Comparison of ENCODE assay signal across 8 cellular contexts in genomic region chr4:55545133-55545532, GRCh38. TPM values are rescaled to one million over a fixed set of nuclear protein-coding genes. Genes with fewer than 3 reads are reported as not detected.
DNase-seq lines count a peak whose midpoint lies in the region; ATAC-seq and TF ChIP-seq lines count a peak whose summit lies in the region.

No MANE protein-coding gene starts in this region.

- TF ChIP-seq CTCF in AG04449 (IDR thresholded peaks at IDR 0.05; ENCODE audit: insufficient read depth, low read length, missing control alignments) = no peak
- TF ChIP-seq CTCF in HEK293 (tag by site-specific recombination; IDR thresholded peaks at IDR 0.05) = no peak
- no peak for TF ChIP-seq CTCF in activated B cell treated with CpG ODN at 0.5 μM for 24 hours (IDR thresholded peaks at IDR 0.05)
- TF ChIP-seq CTCF in stomach (IDR thresholded peaks at IDR 0.05) = no peak

- intact Hi-C loops in activated B cell treated with CpG ODN at 0.5 μM for 24 hours (cut with micrococcal nuclease) = loop anchor here (2.0 to 10.0 kb wide), 4 partner anchors 90 to 1362 kb away; partner anchors contain the start of genes AASDH, NMU and REST
- intact Hi-C loops in stomach (cut with DNase I; ENCODE audit: low total_unique reads) = no loop called here

- 2 to 5% (median 2%) methylated on average over 7 of the region's 7 CpGs for WGBS in stomach, 5 donors

- peaks cover 0 to 3% of the 10 kb centered on the region in 2 experiments; a peak in 1 of 3 replicates for H3K36me3 ChIP-seq in HEK293 (ENCODE audit: control insufficient read depth in 2 of 2, insufficient read depth in 1 of 2, low read length in 2 of 2)
- peaks cover 0 to 4% (median 0%) of the 10 kb centered on the region in 4 donors for H3K36me3 ChIP-seq in stomach

- peaks cover 2% of the 10 kb centered on the region for H3K36me3 Mint-ChIP-seq in activated B cell treated with CpG ODN at 0.5 μM for 24 hours (ENCODE audit: low read depth)

- H3K9me3 ChIP-seq in HEK293 (ENCODE audit: control insufficient read depth, insufficient read depth, low read depth, low read length) (no peaks in the 10 kb centered on the region), stomach (no peaks in the 10 kb centered on the region)

- H3K4me1 ChIP-seq in HEK293 (ENCODE audit: control insufficient read depth, insufficient read depth, low read length) = no peaks in the 10 kb centered on the region
- H3K4me1 ChIP-seq in stomach = peaks cover 15 to 38% (median 24%) of the 10 kb centered on the region in 4 donors

- H3K9me3 Mint-ChIP-seq in activated B cell treated with CpG ODN at 0.5 μM for 24 hours = no peaks in the 10 kb centered on the region

- TF ChIP-seq POLR2A in stomach (IDR thresholded peaks at IDR 0.05) = no peak

- CTCF ChIA-PET in AG04449 (lab: Yijun Ruan, JAX) (interaction anchor here (1.1 to 2.3 kb wide), 9 partner anchors 9 to 135 kb away, joined by 3 to 11 read pairs (median 4); no protein-coding TSS in a partner anchor), HEK293 (lab: Yijun Ruan, JAX) (interaction anchor here (0.6 to 0.7 kb wide), 3 partner anchors 56 to 442 kb away, joined by 3 read pairs; no protein-coding TSS in a partner anchor), activated B cell treated with CpG ODN at 0.5 μM for 24 hours (lab: Charles Lee) (interaction anchor here (0.7 to 1.3 kb wide), 4 partner anchors 9 to 150 kb away, joined by 3 read pairs; no protein-coding TSS in a partner anchor)

- peak overlapping the region; percentile 88 for H3K27ac Mint-ChIP-seq in activated B cell treated with CpG ODN at 0.5 μM for 24 hours

- no peaks in the 10 kb centered on the region for H3K27me3 ChIP-seq in stomach

- no peaks in the 10 kb centered on the region for H3K27me3 Mint-ChIP-seq in activated B cell treated with CpG ODN at 0.5 μM for 24 hours

- DNase-seq in AG04449 (ENCODE audit: low read depth, low spot score) = no peak
- DNase-seq in activated B cell treated with CpG ODN at 0.5 μM for 24 hours = no peak
- DNase-seq in stomach = no peak
- DNase-seq in cerebellum (ENCODE audit: low spot score) = no peak
- DNase-seq in MV-4-11 (lab: John Stamatoyannopoulos, UW) = no peak

- H3K27ac ChIP-seq in HEK293 (ENCODE audit: extremely low read depth, low read depth, low read length) (peak overlapping the region; percentile 84), stomach (peak overlapping the region in 4 of 5 donors; percentile 98 to 100 (median 99))

- H3K4me1 Mint-ChIP-seq in activated B cell treated with CpG ODN at 0.5 μM for 24 hours = peaks cover 29% of the 10 kb centered on the region

- no peak for TF ChIP-seq EP300 in stomach (IDR thresholded peaks at IDR 0.05)

- peak overlapping the region; percentile 92 for H3K4me3 Mint-ChIP-seq in activated B cell treated with CpG ODN at 0.5 μM for 24 hours

- ATAC-seq in activated B cell treated with CpG ODN at 0.5 μM for 24 hours (ENCODE audit: low read depth) = no peak
- ATAC-seq in HG03460 (IDR thresholded peaks at IDR 0.05; ENCODE audit: unreplicated experiment) = no peak

- H3K4me3 ChIP-seq in AG04449 (ENCODE audit: low read depth, low read length) (peak overlapping the region; percentile 77), HEK293 (ENCODE audit: low read depth, low read length) (peak overlapping the region; percentile 66), iPS-11a (ENCODE audit: low read depth, low read length) (peak overlapping the region; percentile 79), stomach (peak overlapping the region; percentile 88 to 99 (median 94))

- POLR2A ChIA-PET in AG04449 (lab: Yijun Ruan, JAX) (interaction anchor here (1.1 to 3.5 kb wide), 3 partner anchors 99 to 200 kb away, joined by 4 to 17 read pairs (median 10); partner anchors contain the start of gene SRD5A3), HEK293 (lab: Yijun Ruan, JAX) (interaction anchor here (0.7 to 2.4 kb wide), 4 partner anchors 90 to 205 kb away, joined by 3 to 14 read pairs (median 8); partner anchors contain the start of gene TMEM165), activated B cell treated with CpG ODN at 0.5 μM for 24 hours (lab: Charles Lee) (interaction anchor here (1.2 to 2.5 kb wide), 7 partner anchors 9 to 1432 kb away, joined by 3 to 35 read pairs (median 7); partner anchors contain the start of genes CEP135, NOA1, SRD5A3 and TMEM165)

TF ChIP-seq in HEK293, 187 proteins besides CTCF, POLR2A, EP300 and RAD21 (continues in another document):
- TF ChIP-seq ZNF140 (tag by site-specific recombination; IDR thresholded peaks at IDR 0.05) = no peak
- no peak for TF ChIP-seq MYNN (tag by site-specific recombination; IDR thresholded peaks at IDR 0.05; ENCODE audit: borderline replicate concordance)
- TF ChIP-seq ZBTB20 (tag by site-specific recombination; IDR thresholded peaks at IDR 0.05) = no peak
- TF ChIP-seq KLF1 (tag by site-specific recombination; IDR thresholded peaks at IDR 0.05) = no peak
- no peak for TF ChIP-seq ZNF785 (tag by site-specific recombination; IDR thresholded peaks at IDR 0.05)
- TF ChIP-seq, protein P1, sequence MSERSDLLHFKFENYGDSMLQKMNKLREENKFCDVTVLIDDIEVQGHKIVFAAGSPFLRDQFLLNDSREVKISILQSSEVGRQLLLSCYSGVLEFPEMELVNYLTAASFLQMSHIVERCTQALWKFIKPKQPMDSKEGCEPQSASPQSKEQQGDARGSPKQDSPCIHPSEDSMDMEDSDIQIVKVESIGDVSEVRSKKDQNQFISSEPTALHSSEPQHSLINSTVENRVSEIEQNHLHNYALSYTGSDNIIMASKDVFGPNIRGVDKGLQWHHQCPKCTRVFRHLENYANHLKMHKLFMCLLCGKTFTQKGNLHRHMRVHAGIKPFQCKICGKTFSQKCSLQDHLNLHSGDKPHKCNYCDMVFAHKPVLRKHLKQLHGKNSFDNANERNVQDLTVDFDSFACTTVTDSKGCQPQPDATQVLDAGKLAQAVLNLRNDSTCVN (tag by site-specific recombination; optimal IDR thresholded peaks at IDR 0.05) = no peak
- no peak for TF ChIP-seq GLI2 (tag by site-specific recombination; IDR thresholded peaks at IDR 0.05; ENCODE audit: borderline replicate concordance, low read depth)
- no peak for TF ChIP-seq ZNF175 (tag by site-specific recombination; IDR thresholded peaks at IDR 0.05)
- no peak for TF ChIP-seq ZNF768 (tag by site-specific recombination; IDR thresholded peaks at IDR 0.05)
- peak; percentile 27; the same call in 1 of the 2 replicates for TF ChIP-seq IKZF3 (tag by site-specific recombination; IDR thresholded peaks at IDR 0.05)
- 0 out of 2 replicates have a peak, but pooled peaks have one; percentile 2 for TF ChIP-seq SP3 (tag by site-specific recombination; IDR thresholded peaks at IDR 0.05)
- no peak for TF ChIP-seq ZNF354C (tag by site-specific recombination; IDR thresholded peaks at IDR 0.05; ENCODE audit: borderline replicate concordance, low read depth)
- TF ChIP-seq ZNF132 (tag by site-specific recombination; IDR thresholded peaks at IDR 0.05; ENCODE audit: borderline replicate concordance) = no peak
- peak; percentile 79 for TF ChIP-seq SP7 (tag by site-specific recombination; IDR thresholded peaks at IDR 0.05)
- 0 out of 2 replicates have a peak, but pooled peaks have one; percentile 24 for TF ChIP-seq ZNF366 (tag by site-specific recombination; conservative IDR thresholded peaks at IDR 0.05)
- no peak for TF ChIP-seq ZNF133 (tag by site-specific recombination; IDR thresholded peaks at IDR 0.05)
- no peak for TF ChIP-seq EGR2 (tag by site-specific recombination; IDR thresholded peaks at IDR 0.05; ENCODE audit: low read depth)
- TF ChIP-seq, protein P2, sequence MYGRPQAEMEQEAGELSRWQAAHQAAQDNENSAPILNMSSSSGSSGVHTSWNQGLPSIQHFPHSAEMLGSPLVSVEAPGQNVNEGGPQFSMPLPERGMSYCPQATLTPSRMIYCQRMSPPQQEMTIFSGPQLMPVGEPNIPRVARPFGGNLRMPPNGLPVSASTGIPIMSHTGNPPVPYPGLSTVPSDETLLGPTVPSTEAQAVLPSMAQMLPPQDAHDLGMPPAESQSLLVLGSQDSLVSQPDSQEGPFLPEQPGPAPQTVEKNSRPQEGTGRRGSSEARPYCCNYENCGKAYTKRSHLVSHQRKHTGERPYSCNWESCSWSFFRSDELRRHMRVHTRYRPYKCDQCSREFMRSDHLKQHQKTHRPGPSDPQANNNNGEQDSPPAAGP (tag by site-specific recombination; IDR thresholded peaks at IDR 0.05) = no peak
- TF ChIP-seq ZNF544 (tag by site-specific recombination; IDR thresholded peaks at IDR 0.05) = no peak
- no peak for TF ChIP-seq ZNF549 (tag by site-specific recombination; IDR thresholded peaks at IDR 0.05)
- no peak for TF ChIP-seq ZBTB21 (tag by site-specific recombination; IDR thresholded peaks at IDR 0.05)
- peak; percentile 50; the same call in 1 of the 2 replicates for TF ChIP-seq ZNF596 (tag by site-specific recombination; IDR thresholded peaks at IDR 0.05)
- peak; percentile 70 for TF ChIP-seq GFI1B (tag by site-specific recombination; IDR thresholded peaks at IDR 0.05)
- TF ChIP-seq, protein P3, sequence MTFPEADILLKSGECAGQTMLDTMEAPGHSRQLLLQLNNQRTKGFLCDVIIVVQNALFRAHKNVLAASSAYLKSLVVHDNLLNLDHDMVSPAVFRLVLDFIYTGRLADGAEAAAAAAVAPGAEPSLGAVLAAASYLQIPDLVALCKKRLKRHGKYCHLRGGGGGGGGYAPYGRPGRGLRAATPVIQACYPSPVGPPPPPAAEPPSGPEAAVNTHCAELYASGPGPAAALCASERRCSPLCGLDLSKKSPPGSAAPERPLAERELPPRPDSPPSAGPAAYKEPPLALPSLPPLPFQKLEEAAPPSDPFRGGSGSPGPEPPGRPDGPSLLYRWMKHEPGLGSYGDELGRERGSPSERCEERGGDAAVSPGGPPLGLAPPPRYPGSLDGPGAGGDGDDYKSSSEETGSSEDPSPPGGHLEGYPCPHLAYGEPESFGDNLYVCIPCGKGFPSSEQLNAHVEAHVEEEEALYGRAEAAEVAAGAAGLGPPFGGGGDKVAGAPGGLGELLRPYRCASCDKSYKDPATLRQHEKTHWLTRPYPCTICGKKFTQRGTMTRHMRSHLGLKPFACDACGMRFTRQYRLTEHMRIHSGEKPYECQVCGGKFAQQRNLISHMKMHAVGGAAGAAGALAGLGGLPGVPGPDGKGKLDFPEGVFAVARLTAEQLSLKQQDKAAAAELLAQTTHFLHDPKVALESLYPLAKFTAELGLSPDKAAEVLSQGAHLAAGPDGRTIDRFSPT (tag by site-specific recombination; IDR thresholded peaks at IDR 0.05) = no peak

RNA-seq across cellular contexts. Expression of gene CLOCK, which starts 1.6 kb away (rescaled TPM):
- 10.4 and 12.9 TPM in 2 replicates for total RNA-seq in activated B cell treated with CpG ODN at 0.5 μM for 24 hours
- 100 to 1,000 TPM in 1 of 5 donors, 10 to 100 TPM in 3, 1 to 10 TPM in 1; 3.2 to 123 (median 34.4) TPM for total RNA-seq in stomach
- polyA plus RNA-seq in stomach = 1 to 10 TPM; 4.9 to 9.2 (median 7.4) TPM
- total RNA-seq in cerebellum = 34.9 TPM

RNA-seq across cellular contexts. Expression of gene PDCL2, which starts 46.9 kb away (rescaled TPM):
- total RNA-seq in activated B cell treated with CpG ODN at 0.5 μM for 24 hours (not detected in 2 replicates), stomach (not detected), cerebellum (not detected)
- polyA plus RNA-seq in stomach = under 1 TPM in 1 of 3 donors, not detected in 2; 0.45 TPM
